9 cellular contexts compared by ENCODE assay signal in the genomic region with DNA sequence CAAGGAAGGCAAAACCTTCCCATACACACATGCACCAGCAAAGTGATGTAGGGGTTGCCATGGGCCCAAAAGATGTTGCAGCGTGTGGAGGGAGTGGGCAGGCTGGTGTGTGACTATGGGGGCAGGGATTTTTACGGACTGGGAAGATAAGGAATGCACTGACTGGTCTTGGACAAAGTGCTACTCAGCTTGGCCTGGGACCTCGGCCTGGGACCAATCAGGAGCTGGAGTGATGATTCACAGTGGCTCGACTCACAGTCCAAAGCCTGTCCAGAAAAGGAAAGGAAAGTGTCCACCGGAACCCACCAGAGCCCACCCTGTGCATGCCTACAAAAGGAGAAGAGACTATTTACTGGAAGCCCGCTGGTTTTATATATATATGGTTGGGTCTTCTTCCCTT.
"Had no signal": no experiment of that assay in that cellular context is flagged by ENCODE, and none has a peak within 500 bp of the region (broad histone marks: within the 10 kb centered on the region; RNA-seq: fewer than 3 reads in every experiment).

No MANE protein-coding gene starts in this region.

- H3K27ac ChIP-seq: GM23248, HL-60 had no signal

- ATAC-seq: HepG2, K562 had no signal

- H3K4me3 Mint-ChIP-seq: H9 had no signal

- DNase-seq: GM23248, GOT3, H9, HCEC 1CT, IMR-90 had no signal

- H3K4me1 Mint-ChIP-seq: H9 had no signal

- H3K9ac ChIP-seq: GM23248 had no signal

- H3K4me3 ChIP-seq: GM23248, K562 had no signal

- FAIRE-seq: H54, HepG2, K562 had no signal

- H2AFZ ChIP-seq: GM23248 had no signal
